Comparison of ENCODE assay signal across 8 cellular contexts in the genomic region with DNA sequence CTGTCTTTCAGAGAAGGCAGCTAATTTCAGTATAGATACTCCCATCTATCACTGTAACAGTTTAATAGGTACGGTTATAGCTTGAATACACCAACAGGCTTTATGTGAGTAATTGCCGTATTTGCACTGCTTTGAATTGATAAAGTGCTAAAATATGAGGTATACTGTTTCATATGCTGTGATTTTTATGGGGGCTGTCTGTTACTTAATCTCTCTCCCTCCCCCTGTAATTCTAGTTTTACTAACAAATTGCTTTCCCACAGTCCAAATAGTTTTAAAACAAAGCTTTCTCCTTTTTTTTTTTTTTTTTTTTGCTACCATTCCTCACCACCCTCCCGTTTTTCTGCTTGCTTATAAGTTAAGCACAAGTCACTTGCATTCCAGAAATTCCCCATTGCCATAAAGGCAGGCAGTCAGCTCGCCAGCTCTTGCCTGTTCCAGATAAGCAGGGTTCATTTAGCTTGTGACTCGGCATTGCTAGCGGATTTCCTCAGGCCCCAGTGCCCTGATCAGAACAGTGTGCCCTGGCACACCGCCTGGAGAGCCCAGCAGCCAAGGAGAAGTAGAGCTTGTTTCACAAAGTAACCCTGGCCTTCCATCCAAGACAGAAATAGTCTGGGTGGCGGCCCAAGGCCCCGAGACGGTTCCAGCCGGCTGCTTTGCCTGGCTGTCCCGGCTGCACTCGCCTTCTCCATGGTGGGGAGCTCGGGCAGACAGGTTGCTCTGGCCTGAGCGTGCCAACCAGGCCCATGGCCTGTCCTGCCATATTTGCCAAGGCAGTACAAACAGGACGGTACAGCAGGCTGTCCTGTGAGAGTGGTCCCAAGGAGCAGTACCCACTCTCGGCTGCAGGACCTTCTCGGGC. TPM values are rescaled to one million over a fixed set of nuclear protein-coding genes. Genes with fewer than 3 reads are reported as not detected.
DNase-seq lines count a peak whose midpoint lies in the region; ATAC-seq and TF ChIP-seq lines count a peak whose summit lies in the region.

No MANE protein-coding gene starts in this region.

- CTCF ChIA-PET in HEK293T (lab: Yijun Ruan, JAX), result interaction anchor here (0.6 to 1.4 kb wide), 7 partner anchors 9 to 130 kb away, joined by 3 to 9 read pairs (median 5); no protein-coding TSS in a partner anchor

- ATAC-seq in heart right ventricle, result peak; percentile 84 to 94 (median 90)
- no peak for ATAC-seq in HG02642 (IDR thresholded peaks at IDR 0.05; ENCODE audit: poor library complexity, unreplicated experiment)
- no peak for ATAC-seq in GM21447 (IDR thresholded peaks at IDR 0.05; ENCODE audit: unreplicated experiment)

- no peak for TF ChIP-seq CTCF in heart right ventricle (IDR thresholded peaks at IDR 0.05)

- DNase-seq in HEK293T (ENCODE audit: extremely low spot score), result peak; percentile 38
- peak in 57 of 58 donors; percentile 18 to 95 (median 78) for DNase-seq in anterior cingulate cortex (lab: John Stamatoyannopoulos, UW)
- DNase-seq in heart right ventricle, result peak; percentile 90 to 94
- peak; percentile 56 to 95 (median 75) for DNase-seq in posterior cingulate gyrus
- DNase-seq in NCI-H2029 (lab: John Stamatoyannopoulos, UW), result no peak
- no peak for DNase-seq in NCI-H2196 treated with DMSO at 0.1 percent for 48 hours (lab: John Stamatoyannopoulos, UW; ENCODE audit: unreplicated experiment)

- peak overlapping the region in 1 of 10 donors; percentile 7 for H3K4me3 ChIP-seq in heart right ventricle

- intact Hi-C loops in heart right ventricle (cut with DNase I) (loop anchor here in 4 of 10 donors (5.0 kb wide), 2 partner anchors 39 to 114 kb away; a partner anchor contains a TSS), posterior cingulate gyrus (cut with DNase I) (loop anchor here (5.0 kb wide), 1 partner anchor 49 kb away; no protein-coding TSS in a partner anchor)

- POLR2A ChIA-PET in HEK293T (lab: Yijun Ruan, JAX), result interaction anchor here (0.6 to 1.5 kb wide), 2 partner anchors 31 to 116 kb away, joined by 3 to 4 read pairs; no protein-coding TSS in a partner anchor

- H3K9me3 ChIP-seq in heart right ventricle, result no peaks in the 10 kb centered on the region

- no peaks in the 10 kb centered on the region for H3K36me3 ChIP-seq in heart right ventricle

- peaks cover 25 to 88% (median 72%) of the 10 kb centered on the region in 9 donors for H3K4me1 ChIP-seq in heart right ventricle

- no peaks in the 10 kb centered on the region for H3K27me3 ChIP-seq in heart right ventricle

- H3K27ac ChIP-seq in heart right ventricle, result peak overlapping the region; percentile 68 to 96 (median 86)

- 24 to 27% methylated on average over 18 of the region's 18 CpGs for WGBS in heart right ventricle, 2 donors

TF ChIP-seq in HEK293T, 16 proteins besides CTCF, POLR2A, EP300 and RAD21:
- TF ChIP-seq ZNF384 (IDR thresholded peaks at IDR 0.05) (peak; percentile 79), CTBP1 (IDR thresholded peaks at IDR 0.05; ENCODE audit: borderline replicate concordance) (peak; percentile 62; the same call in 1 of the 2 replicates), NFRKB (IDR thresholded peaks at IDR 0.05) (no peak), ARNT (IDR thresholded peaks at IDR 0.05) (0 out of 2 replicates have a peak, but pooled peaks have one; percentile 17)
- TF ChIP-seq, protein P1, sequence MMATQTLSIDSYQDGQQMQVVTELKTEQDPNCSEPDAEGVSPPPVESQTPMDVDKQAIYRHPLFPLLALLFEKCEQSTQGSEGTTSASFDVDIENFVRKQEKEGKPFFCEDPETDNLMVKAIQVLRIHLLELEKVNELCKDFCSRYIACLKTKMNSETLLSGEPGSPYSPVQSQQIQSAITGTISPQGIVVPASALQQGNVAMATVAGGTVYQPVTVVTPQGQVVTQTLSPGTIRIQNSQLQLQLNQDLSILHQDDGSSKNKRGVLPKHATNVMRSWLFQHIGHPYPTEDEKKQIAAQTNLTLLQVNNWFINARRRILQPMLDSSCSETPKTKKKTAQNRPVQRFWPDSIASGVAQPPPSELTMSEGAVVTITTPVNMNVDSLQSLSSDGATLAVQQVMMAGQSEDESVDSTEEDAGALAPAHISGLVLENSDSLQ (IDR thresholded peaks at IDR 0.05), result peak; percentile 90

RNA-seq across cellular contexts. Expression of a gene that starts 43.5 kb away (rescaled TPM):
- total RNA-seq in heart right ventricle, result 1 to 10 TPM in 1 of 10 donors, under 1 TPM in 7, not detected in 2; 0.17 to 1.3 (median 0.37) TPM
- 1 to 10 TPM in 1 of 2 donors, under 1 TPM in 1; 0.64 to 1.1 TPM for polyA plus RNA-seq in heart right ventricle

Comparison
In these comparisons a context has a peak if more than half of its experiments do, and no peak if none do; other contexts are left out.
1. DNase-seq: peak in HEK293T (single experiment), anterior cingulate cortex (57 of 58), heart right ventricle (2 of 2) and posterior cingulate gyrus (10 of 10); none in NCI-H2029 (single experiment) and NCI-H2196 treated with DMSO at 0.1 percent for 48 hours (single experiment).
2. ATAC-seq: peak in heart right ventricle (8 of 8); none in HG02642 (single experiment) and GM21447 (single experiment).